Comparison of ENCODE assay signal across 10 cellular contexts in the genomic region with DNA sequence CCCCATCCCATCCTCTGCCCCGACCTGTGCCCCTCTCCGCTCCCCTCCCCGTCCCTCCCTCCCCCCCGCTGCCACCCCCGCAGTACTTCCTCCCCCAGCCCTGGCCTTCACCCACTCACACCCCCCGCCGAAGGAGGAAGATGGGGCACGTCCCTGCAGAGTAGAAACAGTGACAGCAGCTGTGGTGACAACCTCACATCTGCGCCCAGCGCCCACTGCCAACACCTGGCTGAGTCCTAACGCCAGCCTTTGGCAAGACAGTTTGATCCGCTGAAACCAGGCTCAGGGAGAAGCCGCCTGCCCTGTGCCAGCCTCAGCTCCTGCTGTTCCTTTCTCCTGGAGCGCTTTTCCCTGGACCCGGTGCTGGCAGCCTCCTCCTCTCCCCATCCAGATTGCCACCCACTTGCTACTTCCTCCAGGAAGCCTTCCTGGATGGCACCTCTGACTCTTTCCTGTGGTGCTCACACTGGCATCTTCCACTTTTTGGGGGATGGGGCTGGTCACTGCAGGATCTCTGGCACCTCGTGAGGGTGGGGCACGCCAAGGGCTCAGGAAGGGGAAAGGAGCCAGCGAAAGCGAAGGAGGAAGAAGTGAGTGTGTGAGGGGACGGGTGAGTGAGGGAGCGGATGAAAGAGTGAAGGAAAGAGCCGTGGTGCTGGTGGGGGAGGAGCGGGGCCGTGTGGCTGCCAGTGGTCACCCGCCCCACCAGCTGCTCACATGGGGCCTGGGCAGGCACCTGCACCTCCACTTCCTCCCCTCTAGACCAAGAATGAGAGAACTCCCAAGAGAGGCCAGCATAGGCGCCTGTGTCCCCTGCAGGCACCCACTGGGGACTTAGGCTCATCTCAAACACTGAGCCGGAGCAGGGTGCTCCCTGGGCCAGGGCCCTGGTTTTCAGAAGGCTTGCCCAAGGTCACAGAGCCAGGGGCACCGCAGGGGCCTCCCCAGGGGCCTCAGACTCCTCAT. TPM values are rescaled to one million over a fixed set of nuclear protein-coding genes. Genes with fewer than 3 reads are reported as not detected.
A peak's percentile ranks its signal among the peaks of the same experiment; 100 is the strongest.
DNase-seq lines count a peak whose midpoint lies in the region; ATAC-seq lines count a peak whose summit lies in the region.
"Had no signal": no experiment of that assay in that cellular context is flagged by ENCODE, and none has a peak within 500 bp of the region (broad histone marks: within the 10 kb centered on the region; RNA-seq: fewer than 3 reads in every experiment).

No MANE protein-coding gene starts in this region.

- H3K4me3 Mint-ChIP-seq in activated CD4-positive, alpha-beta T cell treated with anti-CD3 and anti-CD28 coated beads for 36 hours = no peak overlapping the region
- H3K4me3 Mint-ChIP-seq in activated CD4-positive, alpha-beta T cell treated with anti-CD3 and anti-CD28 coated beads, Interleukin-2, amount 10 ng/mL, durations not matched to agents 24 days and 14 days = no peak overlapping the region
- H3K4me3 Mint-ChIP-seq in activated naive CD4-positive, alpha-beta T cell treated with anti-CD3 and anti-CD28 coated beads, Interleukin-2, amount 10 ng/mL, durations not matched to agents 7 days and 5 days = no peak overlapping the region

- DNase-seq in activated CD4-positive, alpha-beta T cell treated with anti-CD3 and anti-CD28 coated beads for 36 hours = peak; percentile 51
- no peak for DNase-seq in activated CD4-positive, alpha-beta T cell treated with anti-CD3 and anti-CD28 coated beads, Interleukin-2, amount 10 ng/mL, durations not matched to agents 24 days and 14 days
- peak; percentile 44 for DNase-seq in activated naive CD4-positive, alpha-beta T cell treated with anti-CD3 and anti-CD28 coated beads, Interleukin-2, amount 10 ng/mL, durations not matched to agents 7 days and 5 days
- DNase-seq in stimulated activated CD8-positive, alpha-beta memory T cell treated with anti-CD3 and anti-CD28 coated beads, Interleukin-4, amount 100 ng/mL, for 48 hours = peak; percentile 35
- DNase-seq in NK-92 (lab: John Stamatoyannopoulos, UW; ENCODE audit: unreplicated experiment) = no peak
- no peak for DNase-seq in NCI-H1417 treated with DMSO at 0.1 percent for 48 hours (lab: John Stamatoyannopoulos, UW)
- DNase-seq: NCI-H1092 treated with DMSO at 0.1 percent for 48 hours, sigmoid colon had no signal

- no peaks in the 10 kb centered on the region for H3K9me3 Mint-ChIP-seq in activated CD4-positive, alpha-beta T cell treated with anti-CD3 and anti-CD28 coated beads for 36 hours (ENCODE audit: low read depth)
- no peaks in the 10 kb centered on the region for H3K9me3 Mint-ChIP-seq in activated CD4-positive, alpha-beta T cell treated with anti-CD3 and anti-CD28 coated beads, Interleukin-2, amount 10 ng/mL, durations not matched to agents 24 days and 14 days
- no peaks in the 10 kb centered on the region for H3K9me3 Mint-ChIP-seq in activated naive CD4-positive, alpha-beta T cell treated with anti-CD3 and anti-CD28 coated beads, Interleukin-2, amount 10 ng/mL, durations not matched to agents 7 days and 5 days

- CTCF ChIA-PET in activated CD4-positive, alpha-beta T cell treated with anti-CD3 and anti-CD28 coated beads for 36 hours (lab: Charles Lee) = no interaction called here
- CTCF ChIA-PET in activated naive CD4-positive, alpha-beta T cell treated with anti-CD3 and anti-CD28 coated beads, Interleukin-2, amount 10 ng/mL, durations not matched to agents 7 days and 5 days (lab: Charles Lee) = no interaction called here

- H3K27me3 Mint-ChIP-seq in activated CD4-positive, alpha-beta T cell treated with anti-CD3 and anti-CD28 coated beads for 36 hours = no peaks in the 10 kb centered on the region
- no peaks in the 10 kb centered on the region for H3K27me3 Mint-ChIP-seq in activated CD4-positive, alpha-beta T cell treated with anti-CD3 and anti-CD28 coated beads, Interleukin-2, amount 10 ng/mL, durations not matched to agents 24 days and 14 days
- H3K27me3 Mint-ChIP-seq in activated naive CD4-positive, alpha-beta T cell treated with anti-CD3 and anti-CD28 coated beads, Interleukin-2, amount 10 ng/mL, durations not matched to agents 7 days and 5 days = peaks cover 39% of the 10 kb centered on the region

- no peaks in the 10 kb centered on the region for H3K36me3 Mint-ChIP-seq in activated CD4-positive, alpha-beta T cell treated with anti-CD3 and anti-CD28 coated beads for 36 hours (ENCODE audit: low read depth)
- H3K36me3 Mint-ChIP-seq in activated CD4-positive, alpha-beta T cell treated with anti-CD3 and anti-CD28 coated beads, Interleukin-2, amount 10 ng/mL, durations not matched to agents 24 days and 14 days (ENCODE audit: low read depth) = no peaks in the 10 kb centered on the region
- peaks cover 1% of the 10 kb centered on the region for H3K36me3 Mint-ChIP-seq in activated naive CD4-positive, alpha-beta T cell treated with anti-CD3 and anti-CD28 coated beads, Interleukin-2, amount 10 ng/mL, durations not matched to agents 7 days and 5 days

- H3K4me1 Mint-ChIP-seq in activated CD4-positive, alpha-beta T cell treated with anti-CD3 and anti-CD28 coated beads for 36 hours = peaks cover 39% of the 10 kb centered on the region
- peaks cover 18% of the 10 kb centered on the region for H3K4me1 Mint-ChIP-seq in activated CD4-positive, alpha-beta T cell treated with anti-CD3 and anti-CD28 coated beads, Interleukin-2, amount 10 ng/mL, durations not matched to agents 24 days and 14 days
- H3K4me1 Mint-ChIP-seq in activated naive CD4-positive, alpha-beta T cell treated with anti-CD3 and anti-CD28 coated beads, Interleukin-2, amount 10 ng/mL, durations not matched to agents 7 days and 5 days = peaks cover 40% of the 10 kb centered on the region

- POLR2A ChIA-PET in activated CD4-positive, alpha-beta T cell treated with anti-CD3 and anti-CD28 coated beads for 36 hours (lab: Charles Lee) = no interaction called here

- intact Hi-C loops in activated CD4-positive, alpha-beta T cell treated with anti-CD3 and anti-CD28 coated beads for 36 hours (cut with DNase I, micrococcal nuclease) = no loop called here
- intact Hi-C loops in activated CD4-positive, alpha-beta T cell treated with anti-CD3 and anti-CD28 coated beads, Interleukin-2, amount 10 ng/mL, durations not matched to agents 24 days and 14 days (cut with micrococcal nuclease) = no loop called here

- ATAC-seq in activated CD4-positive, alpha-beta T cell treated with anti-CD3 and anti-CD28 coated beads for 36 hours = peak; percentile 55
- ATAC-seq in HG03139 (IDR thresholded peaks at IDR 0.05; ENCODE audit: unreplicated experiment) = peak; percentile 52
- no peak for ATAC-seq in HG03342 (IDR thresholded peaks at IDR 0.05; ENCODE audit: unreplicated experiment)

- H3K27ac Mint-ChIP-seq in activated CD4-positive, alpha-beta T cell treated with anti-CD3 and anti-CD28 coated beads for 36 hours = no peak overlapping the region
- H3K27ac Mint-ChIP-seq in activated CD4-positive, alpha-beta T cell treated with anti-CD3 and anti-CD28 coated beads, Interleukin-2, amount 10 ng/mL, durations not matched to agents 24 days and 14 days = no peak overlapping the region
- no peak overlapping the region for H3K27ac Mint-ChIP-seq in activated naive CD4-positive, alpha-beta T cell treated with anti-CD3 and anti-CD28 coated beads, Interleukin-2, amount 10 ng/mL, durations not matched to agents 7 days and 5 days

RNA-seq across cellular contexts. Expression of gene ZFPM1, which starts 27.0 kb away (rescaled TPM):
- 10 to 100 TPM in 1 of 2 experiments, 1 to 10 TPM in 1; 9.9 to 12.6 TPM for total RNA-seq in activated CD4-positive, alpha-beta T cell treated with anti-CD3 and anti-CD28 coated beads for 36 hours
- total RNA-seq in activated CD4-positive, alpha-beta T cell treated with anti-CD3 and anti-CD28 coated beads, Interleukin-2, amount 10 ng/mL, durations not matched to agents 24 days and 14 days = 17.9 and 19.3 TPM in 2 replicates

Comparison
In these comparisons a context has a peak if more than half of its experiments do, and no peak if none do; other contexts are left out.
1. DNase-seq: peak in activated CD4-positive, alpha-beta T cell treated with anti-CD3 and anti-CD28 coated beads for 36 hours (single experiment), activated naive CD4-positive, alpha-beta T cell treated with anti-CD3 and anti-CD28 coated beads, Interleukin-2, amount 10 ng/mL, durations not matched to agents 7 days and 5 days (single experiment) and stimulated activated CD8-positive, alpha-beta memory T cell treated with anti-CD3 and anti-CD28 coated beads, Interleukin-4, amount 100 ng/mL, for 48 hours (single experiment); none in activated CD4-positive, alpha-beta T cell treated with anti-CD3 and anti-CD28 coated beads, Interleukin-2, amount 10 ng/mL, durations not matched to agents 24 days and 14 days (single experiment), NK-92 (single experiment) and NCI-H1417 treated with DMSO at 0.1 percent for 48 hours (single experiment).